13 cellular contexts compared by ENCODE assay signal in the genomic region with DNA sequence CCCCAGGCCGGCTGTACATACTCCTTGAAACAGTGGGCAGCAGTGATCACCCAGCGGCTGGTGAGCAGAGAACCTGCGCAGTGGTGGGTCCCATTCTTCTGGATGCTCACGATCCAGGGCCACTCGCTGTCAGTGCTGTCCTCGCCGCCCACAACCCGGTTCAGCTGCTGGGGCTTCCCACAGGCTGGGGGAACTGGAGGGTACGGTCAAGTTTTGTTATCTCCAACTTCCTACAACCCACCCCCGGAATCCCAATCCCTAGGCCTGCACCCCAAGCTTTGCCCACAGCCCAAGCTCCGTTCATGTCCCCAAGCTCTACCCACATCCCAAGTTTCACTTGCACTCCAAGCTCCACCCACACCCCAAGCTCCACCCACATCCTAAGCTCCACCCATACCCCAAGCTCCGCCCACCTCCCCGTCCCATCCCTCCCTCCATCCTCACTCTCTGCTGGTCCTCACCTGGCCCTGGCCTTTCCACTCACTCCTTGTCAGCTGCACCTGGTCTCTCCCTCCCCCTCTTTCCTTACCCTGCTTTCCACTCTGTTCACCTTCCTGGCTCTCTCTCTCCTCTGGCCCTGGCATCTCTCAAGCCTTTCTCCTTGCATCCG. TPM values are rescaled to one million over a fixed set of nuclear protein-coding genes. Genes with fewer than 3 reads are reported as not detected.
A peak's percentile ranks its signal among the peaks of the same experiment; 100 is the strongest.
DNase-seq lines count a peak whose midpoint lies in the region; ATAC-seq, FAIRE-seq and TF ChIP-seq lines count a peak whose summit lies in the region.
"Had no signal": no experiment of that assay in that cellular context is flagged by ENCODE, and none has a peak within 500 bp of the region (broad histone marks: within the 10 kb centered on the region; RNA-seq: fewer than 3 reads in every experiment).

No MANE protein-coding gene starts in this region.

- DNase-seq in activated naive CD4-positive, alpha-beta T cell treated with anti-CD3 and anti-CD28 coated beads for 36 hours: peak; percentile 42
- no peak for DNase-seq in activated naive CD4-positive, alpha-beta T cell treated with anti-CD3 and anti-CD28 coated beads, Interleukin-2, amount 50 U/mL, for 16 hours
- DNase-seq in NCI-H146 (lab: John Stamatoyannopoulos, UW) (peak; percentile 54), H1 (ENCODE audit: low read depth in 1 of 2, low spot score in 2 of 2) (peak in 1 of 2 experiments; percentile 90), stomach (peak; percentile 72), HK-2 (ENCODE audit: unreplicated experiment) (no peak)
- DNase-seq: hypothalamus, testis had no signal

- H3K36me3 ChIP-seq in H1 (ENCODE audit: control insufficient read depth in 2 of 4, insufficient read depth in 4 of 4, low read length in 3 of 4) (peaks cover 0 to 3% (median 0%) of the 10 kb centered on the region in 4 experiments; a peak in 1 of 8 replicates), stomach (peaks cover 0 to 24% (median 11%) of the 10 kb centered on the region in 4 donors)

- H3K9ac ChIP-seq in H1 (replicated peaks in 1 of 4; ENCODE audit: extremely low read depth in 1 of 4, low read depth in 3 of 4, low read length in 3 of 4): no peak overlapping the region

- CTCF ChIA-PET in activated naive CD4-positive, alpha-beta T cell treated with anti-CD3 and anti-CD28 coated beads for 36 hours (lab: Charles Lee): interaction anchor here (0.6 to 1.0 kb wide), 4 partner anchors 12 to 57 kb away, joined by 3 to 5 read pairs (median 3); no protein-coding TSS in a partner anchor
- CTCF ChIA-PET in H1 (lab: Charles Lee; ENCODE audit: partially characterized antibody): interaction anchor here (0.8 to 4.4 kb wide), 5 partner anchors 13 to 71 kb away, joined by 3 to 49 read pairs (median 11); no protein-coding TSS in a partner anchor

- H3K4me1 Mint-ChIP-seq in activated naive CD4-positive, alpha-beta T cell treated with anti-CD3 and anti-CD28 coated beads for 36 hours (ENCODE audit: low read depth): peaks cover 5% of the 10 kb centered on the region

- H2BK15ac ChIP-seq in H1 (ENCODE audit: low read length): peak overlapping the region; percentile 95; the same call in 1 of the 2 replicates

- ATAC-seq in HG02623 (IDR thresholded peaks at IDR 0.05; ENCODE audit: unreplicated experiment): no peak
- ATAC-seq in HG03175 (IDR thresholded peaks at IDR 0.05; ENCODE audit: unreplicated experiment): no peak

- H3K14ac ChIP-seq in H1 (ENCODE audit: insufficient read length): no peak overlapping the region

- TF ChIP-seq POLR2A in H1 (IDR thresholded peaks at IDR 0.05; ENCODE audit: control extremely low read depth in 1 of 2, low read depth in 2 of 2, low read length in 2 of 2) (no peak), stomach (IDR thresholded peaks at IDR 0.05) (no peak)

- 0 out of 2 replicates have a peak overlapping the region, but pooled peaks have one; percentile 18 for H2BK20ac ChIP-seq in H1 (ENCODE audit: low read length)

- peaks cover 14% of the 10 kb centered on the region for H3K9me3 Mint-ChIP-seq in activated naive CD4-positive, alpha-beta T cell treated with anti-CD3 and anti-CD28 coated beads for 36 hours

- no peak overlapping the region for H3K23ac ChIP-seq in H1 (ENCODE audit: insufficient read length)

- H3K27ac Mint-ChIP-seq in activated naive CD4-positive, alpha-beta T cell treated with anti-CD3 and anti-CD28 coated beads for 36 hours: no peak overlapping the region
- H3K27ac Mint-ChIP-seq: IgD-negative memory B cell had no signal

- H3K4me1 ChIP-seq in H1 (replicated peaks in 1 of 4; ENCODE audit: control insufficient read depth in 3 of 4, insufficient read depth in 4 of 4, low read length in 3 of 4) (peaks cover 3 to 12% (median 6%) of the 10 kb centered on the region in 4 experiments; a peak in 5 of 7 replicates), stomach (peaks cover 0 to 29% (median 20%) of the 10 kb centered on the region in 4 donors)

- no peaks in the 10 kb centered on the region for H3K79me2 ChIP-seq in H1 (ENCODE audit: control insufficient read depth in 1 of 2, insufficient read depth in 2 of 2, low read length in 2 of 2)

- no peak overlapping the region for H4K8ac ChIP-seq in H1 (ENCODE audit: extremely low read depth, insufficient read depth, low read length)

- H3K36me3 Mint-ChIP-seq in activated naive CD4-positive, alpha-beta T cell treated with anti-CD3 and anti-CD28 coated beads for 36 hours (ENCODE audit: low read depth): peaks cover 2% of the 10 kb centered on the region
- H3K36me3 Mint-ChIP-seq: IgD-negative memory B cell had no signal

- H2AFZ ChIP-seq in H1 (ENCODE audit: low read length): no peak overlapping the region

- H3K27ac ChIP-seq in H1 (ENCODE audit: low read depth, low read length): no peak overlapping the region
- peak overlapping the region in 3 of 5 donors; percentile 1 to 87 (median 48) for H3K27ac ChIP-seq in stomach
- H3K27ac ChIP-seq: testis had no signal

- no peaks in the 10 kb centered on the region for H3K79me1 ChIP-seq in H1 (ENCODE audit: low read depth, low read length)

- peak overlapping the region; percentile 60; the same call in 1 of the 2 replicates for H2BK12ac ChIP-seq in H1 (ENCODE audit: low read depth, low read length)

- peak overlapping the region; percentile 60; the same call in 1 of the 2 replicates for H2BK5ac ChIP-seq in H1 (ENCODE audit: low read depth, low read length)

- peaks cover 5% of the 10 kb centered on the region for H3K27me3 Mint-ChIP-seq in activated naive CD4-positive, alpha-beta T cell treated with anti-CD3 and anti-CD28 coated beads for 36 hours (ENCODE audit: low read depth)

- H3K4ac ChIP-seq in H1 (replicated peaks; ENCODE audit: insufficient read length, low read depth, low read length): no peak overlapping the region

- 0 out of 2 replicates have a peak overlapping the region, but pooled peaks have one; percentile 82 for H2AK5ac ChIP-seq in H1 (ENCODE audit: low read depth, low read length)

- TF ChIP-seq EP300 in H1 (IDR thresholded peaks at IDR 0.05; ENCODE audit: borderline replicate concordance in 1 of 2, low read depth in 2 of 2, low read length in 2 of 2) (no peak), stomach (IDR thresholded peaks at IDR 0.05) (no peak)

- H3K4me3 Mint-ChIP-seq in activated naive CD4-positive, alpha-beta T cell treated with anti-CD3 and anti-CD28 coated beads for 36 hours: no peak overlapping the region

- no peak overlapping the region for H3K4me3 ChIP-seq in H1 (ENCODE audit: extremely low read depth in 1 of 4, insufficient read depth in 2 of 4, low read depth in 3 of 4, low read length in 4 of 4)
- H3K4me3 ChIP-seq in stomach: peak overlapping the region in 3 of 4 donors; percentile 39 to 59 (median 45)
- H3K4me3 ChIP-seq: testis had no signal

- POLR2A ChIA-PET in H1 (lab: Charles Lee; ENCODE audit: partially characterized antibody): interaction anchor here (0.6 to 1.9 kb wide), 3 partner anchors 32 to 105 kb away, joined by 3 to 6 read pairs (median 4); no protein-coding TSS in a partner anchor

- H3K9me3 ChIP-seq in H1 (ENCODE audit: insufficient read depth in 2 of 2, low read depth in 1 of 2, low read length in 1 of 2) (peaks cover 8 to 17% of the 10 kb centered on the region in 2 experiments), stomach (peaks cover 4 to 18% (median 17%) of the 10 kb centered on the region in 4 donors)
- H3K9me3 ChIP-seq: testis had no signal

- H3K23me2 ChIP-seq in H1 (ENCODE audit: low read depth, low read length): peaks cover 11% of the 10 kb centered on the region; the same call in 1 of the 2 replicates

- TF ChIP-seq CTCF in H1 (IDR thresholded peaks at IDR 0.05; ENCODE audit: control extremely low read depth in 1 of 3, insufficient read depth in 1 of 3, low read depth in 1 of 3, low read length in 3 of 3) (no peak), stomach (IDR thresholded peaks at IDR 0.05) (no peak)

- H2BK120ac ChIP-seq in H1 (replicated peaks; ENCODE audit: low read depth, low read length): no peak overlapping the region

- intact Hi-C loops in activated naive CD4-positive, alpha-beta T cell treated with anti-CD3 and anti-CD28 coated beads for 36 hours (cut with micrococcal nuclease): no loop called here
- intact Hi-C loops in stomach (cut with DNase I; ENCODE audit: low total_unique reads): no loop called here

- peaks cover 0 to 2% of the 10 kb centered on the region in 2 experiments for H4K20me1 ChIP-seq in H1 (replicated peaks in 1 of 2; ENCODE audit: control insufficient read depth in 1 of 2, insufficient read depth in 2 of 2, low read length in 2 of 2)

- no peak for FAIRE-seq in H1 (lab: Jason Lieb, UNC)
- FAIRE-seq: colon had no signal

- TF ChIP-seq RAD21 in H1 (IDR thresholded peaks at IDR 0.05 in 1 of 2, conservative IDR thresholded peaks at IDR 0.05 in 1 of 2; ENCODE audit: low read depth in 2 of 2, low read length in 2 of 2): no peak

- H3K18ac ChIP-seq in H1 (ENCODE audit: extremely low read depth, low read length): no peak overlapping the region

- H3K4me2 ChIP-seq in H1 (ENCODE audit: insufficient read depth in 1 of 2, low read depth in 2 of 2, low read length in 2 of 2): no peak overlapping the region

- peaks cover 2 to 19% (median 8%) of the 10 kb centered on the region in 4 experiments; a peak in 4 of 7 replicates for H3K27me3 ChIP-seq in H1 (replicated peaks in 1 of 4; ENCODE audit: control insufficient read depth in 3 of 4, extremely low read depth in 1 of 4, insufficient read depth in 3 of 4, low read length in 3 of 4)
- H3K27me3 ChIP-seq in stomach: peaks cover 4 to 70% (median 22%) of the 10 kb centered on the region in 3 donors
- H3K27me3 ChIP-seq: testis had no signal

- 83% methylated on average over 9 of the region's 14 CpGs; no CpG with 5 or more reads in 1 of the 2 experiments for WGBS in H1 (ENCODE audit: extremely low coverage in 1 of 2, insufficient coverage in 1 of 2, insufficient read length in 1 of 2, insufficient replicate concordance in 2 of 2, low coverage in 1 of 2, low lambda C conversion rate in 2 of 2, missing lambda C conversion rate in 1 of 2), 2 experiments
- WGBS in stomach, 5 donors: 82 to 87% (median 85%) methylated on average over 12 to 14 of the region's 14 CpGs

- no peak overlapping the region for H4K5ac ChIP-seq in H1 (ENCODE audit: insufficient read length, low read depth, low read length)

- no peak overlapping the region for H4K91ac ChIP-seq in H1 (replicated peaks; ENCODE audit: insufficient read length, low read length)

- no peak overlapping the region for H3K56ac ChIP-seq in H1 (replicated peaks; ENCODE audit: insufficient read length, low read depth, low read length)

RNA-seq across cellular contexts. Expression of a gene that starts 1.8 kb away (rescaled TPM):
- total RNA-seq in activated naive CD4-positive, alpha-beta T cell treated with anti-CD3 and anti-CD28 coated beads for 36 hours: not detected
- 2.7 and 4.4 TPM in 2 replicates for total RNA-seq in H1 (2021; fragmentation: NEBNext Ultra II Directional; extraction: Animal tissue kit (Norgen Biotek cat#: 25700))
- 4.0 and 5.8 TPM in 2 replicates for polyA plus RNA-seq in H1 (2011; rRNA removed)
- 5.2 TPM for polyA plus RNA-seq in H1 (2011; cell fraction: cytosol; rRNA removed)
- polyA plus RNA-seq in H1 (2011; cell fraction: nucleus; rRNA removed): 20.5 TPM
- 1.5 to 4.3 TPM (median 2.9 TPM) in 4 replicates for polyA plus RNA-seq in H1 (2012, experiment 1 of 2)
- 1.6 TPM for polyA plus RNA-seq in H1 (2012, experiment 2 of 2)
- 3.5 TPM for polyA plus RNA-seq in H1 (2013, experiment 1 of 2)
- polyA plus RNA-seq in H1 (2013, experiment 2 of 2): 3.1 TPM
- 1.3 and 1.7 TPM in 2 replicates for polyA minus RNA-seq in H1 (2011; rRNA and poly(A)+ RNA removed)
- 1.3 TPM for polyA minus RNA-seq in H1 (2011; cell fraction: cytosol; rRNA and poly(A)+ RNA removed)
- polyA minus RNA-seq in H1 (2011; cell fraction: nucleus; rRNA and poly(A)+ RNA removed): 4.4 TPM
- 10 to 100 TPM in 2 of 5 donors, 1 to 10 TPM in 2, not detected in 1; 1.8 to 33.2 (median 9.8) TPM for total RNA-seq in stomach
- polyA plus RNA-seq in stomach: 10 to 100 TPM in 2 of 3 donors, 1 to 10 TPM in 1; 5.2 to 62.2 (median 22.7) TPM
- total RNA-seq: myocyte, testis had no signal
- polyA plus RNA-seq: IgD-negative memory B cell had no signal

RNA-seq across cellular contexts. Expression of a gene that starts 26.1 kb away (rescaled TPM):
- total RNA-seq in activated naive CD4-positive, alpha-beta T cell treated with anti-CD3 and anti-CD28 coated beads for 36 hours: under 1 TPM; 0.22 to 0.64 TPM
- total RNA-seq in H1 (2021; fragmentation: NEBNext Ultra II Directional; extraction: Animal tissue kit (Norgen Biotek cat#: 25700)): not detected in 2 replicates
- 0.11 TPM in 1 of 2 replicates, not detected in the other for polyA plus RNA-seq in H1 (2011; rRNA removed)
- polyA plus RNA-seq in H1 (2011; cell fraction: cytosol; rRNA removed): 0.17 TPM
- polyA plus RNA-seq in H1 (2011; cell fraction: nucleus; rRNA removed): not detected
- polyA plus RNA-seq in H1 (2012, experiment 1 of 2): not detected in 4 replicates
- polyA plus RNA-seq in H1 (2012, experiment 2 of 2): not detected
- 0.06 TPM for polyA plus RNA-seq in H1 (2013, experiment 1 of 2)
- not detected for polyA plus RNA-seq in H1 (2013, experiment 2 of 2)
- 0.41 TPM in 1 of 2 replicates, not detected in the other for polyA minus RNA-seq in H1 (2011; rRNA and poly(A)+ RNA removed)
- polyA minus RNA-seq in H1 (2011; cell fraction: cytosol; rRNA and poly(A)+ RNA removed): not detected
- polyA minus RNA-seq in H1 (2011; cell fraction: nucleus; rRNA and poly(A)+ RNA removed): not detected
- 10 to 100 TPM in 2 of 5 donors, not detected in 3; 15.6 to 39.0 TPM for total RNA-seq in stomach
- polyA plus RNA-seq in stomach: 10 to 100 TPM; 13.0 to 35.4 (median 22.3) TPM
- total RNA-seq: myocyte had no signal
- polyA plus RNA-seq: IgD-negative memory B cell had no signal

RNA-seq across cellular contexts. Expression of a gene that starts 26.8 kb away (rescaled TPM):
- total RNA-seq in activated naive CD4-positive, alpha-beta T cell treated with anti-CD3 and anti-CD28 coated beads for 36 hours: 10 to 100 TPM; 12.7 to 15.2 TPM
- 16.4 and 20.2 TPM in 2 replicates for total RNA-seq in H1 (2021; fragmentation: NEBNext Ultra II Directional; extraction: Animal tissue kit (Norgen Biotek cat#: 25700))
- polyA plus RNA-seq in H1 (2011; rRNA removed) (30.7 and 43.8 TPM in 2 replicates), stomach (10 to 100 TPM; 30.1 to 43.4 (median 39.0) TPM)
- 44.9 TPM for polyA plus RNA-seq in H1 (2011; cell fraction: cytosol; rRNA removed)
- polyA plus RNA-seq in H1 (2011; cell fraction: nucleus; rRNA removed): 27.4 TPM
- 17.1 to 25.9 TPM (median 22.0 TPM) in 4 replicates for polyA plus RNA-seq in H1 (2012, experiment 1 of 2)
- 24.5 TPM for polyA plus RNA-seq in H1 (2012, experiment 2 of 2)
- 16.8 TPM for polyA plus RNA-seq in H1 (2013, experiment 1 of 2)
- polyA plus RNA-seq in H1 (2013, experiment 2 of 2): 16.0 TPM
- 4.6 and 5.4 TPM in 2 replicates for polyA minus RNA-seq in H1 (2011; rRNA and poly(A)+ RNA removed)
- polyA minus RNA-seq in H1 (2011; cell fraction: cytosol; rRNA and poly(A)+ RNA removed): 14.3 TPM
- polyA minus RNA-seq in H1 (2011; cell fraction: nucleus; rRNA and poly(A)+ RNA removed): 14.3 TPM
- total RNA-seq in stomach: 10 to 100 TPM; 19.6 to 76.4 (median 52.4) TPM

RNA-seq across cellular contexts. Expression of a gene that starts 39.1 kb away (rescaled TPM):
- total RNA-seq in activated naive CD4-positive, alpha-beta T cell treated with anti-CD3 and anti-CD28 coated beads for 36 hours: 1 to 10 TPM; 3.3 to 4.1 TPM
- total RNA-seq in H1 (2021; fragmentation: NEBNext Ultra II Directional; extraction: Animal tissue kit (Norgen Biotek cat#: 25700)): 1.0 and 2.7 TPM in 2 replicates
- 0.76 and 1.4 TPM in 2 replicates for polyA plus RNA-seq in H1 (2011; rRNA removed)
- polyA plus RNA-seq in H1 (2011; cell fraction: cytosol; rRNA removed): 0.98 TPM
- polyA plus RNA-seq in H1 (2011; cell fraction: nucleus; rRNA removed): 3.6 TPM
- polyA plus RNA-seq in H1 (2012, experiment 1 of 2): 0.54 to 1.2 TPM (median 0.81 TPM) in 3 of 4 replicates, not detected in the other
- 0.51 TPM for polyA plus RNA-seq in H1 (2012, experiment 2 of 2)
- 1.2 TPM for polyA plus RNA-seq in H1 (2013, experiment 1 of 2)
- polyA plus RNA-seq in H1 (2013, experiment 2 of 2): 0.96 TPM
- polyA minus RNA-seq in H1 (2011; rRNA and poly(A)+ RNA removed): 0.32 TPM in 1 of 2 replicates, not detected in the other
- 1.8 TPM for polyA minus RNA-seq in H1 (2011; cell fraction: cytosol; rRNA and poly(A)+ RNA removed)
- 3.7 TPM for polyA minus RNA-seq in H1 (2011; cell fraction: nucleus; rRNA and poly(A)+ RNA removed)
- 1 to 10 TPM in 1 of 5 donors, not detected in 4; 1.1 TPM for total RNA-seq in stomach
- polyA plus RNA-seq in stomach: 1 to 10 TPM in 1 of 3 donors, under 1 TPM in 2; 0.50 to 2.9 (median 0.65) TPM
- total RNA-seq: myocyte had no signal

RNA-seq across cellular contexts. Expression of a gene that starts 55.6 kb away (rescaled TPM):
- total RNA-seq in activated naive CD4-positive, alpha-beta T cell treated with anti-CD3 and anti-CD28 coated beads for 36 hours: 10 to 100 TPM; 33.5 to 35.4 TPM
- 23.1 and 23.5 TPM in 2 replicates for total RNA-seq in H1 (2021; fragmentation: NEBNext Ultra II Directional; extraction: Animal tissue kit (Norgen Biotek cat#: 25700))
- polyA plus RNA-seq in H1 (2011; rRNA removed): 12.4 and 22.2 TPM in 2 replicates
- 14.3 TPM for polyA plus RNA-seq in H1 (2011; cell fraction: cytosol; rRNA removed)
- 29.4 TPM for polyA plus RNA-seq in H1 (2011; cell fraction: nucleus; rRNA removed)
- 10.6 to 15.2 TPM (median 13.5 TPM) in 4 replicates for polyA plus RNA-seq in H1 (2012, experiment 1 of 2)
- polyA plus RNA-seq in H1 (2012, experiment 2 of 2): 19.6 TPM
- polyA plus RNA-seq in H1 (2013, experiment 1 of 2): 10.4 TPM
- polyA plus RNA-seq in H1 (2013, experiment 2 of 2): 9.2 TPM
- polyA minus RNA-seq in H1 (2011; rRNA and poly(A)+ RNA removed): 5.1 and 10.5 TPM in 2 replicates
- polyA minus RNA-seq in H1 (2011; cell fraction: cytosol; rRNA and poly(A)+ RNA removed): 9.8 TPM
- polyA minus RNA-seq in H1 (2011; cell fraction: nucleus; rRNA and poly(A)+ RNA removed): 15.7 TPM
- total RNA-seq in stomach: 100 to 1,000 TPM in 1 of 5 donors, 10 to 100 TPM in 4; 10.5 to 121 (median 26.5) TPM
- 10 to 100 TPM in 2 of 3 donors, 1 to 10 TPM in 1; 8.1 to 18.1 (median 12.0) TPM for polyA plus RNA-seq in stomach

Comparison
In these comparisons a context has a peak if more than half of its experiments do, and no peak if none do; other contexts are left out.
1. DNase-seq: peak in activated naive CD4-positive, alpha-beta T cell treated with anti-CD3 and anti-CD28 coated beads for 36 hours (single experiment), NCI-H146 (single experiment) and stomach (single experiment); none in activated naive CD4-positive, alpha-beta T cell treated with anti-CD3 and anti-CD28 coated beads, Interleukin-2, amount 50 U/mL, for 16 hours (single experiment) and HK-2 (single experiment).
2. H3K4me3 ChIP-seq: peak in stomach (3 of 4); none in H1 (0 of 4).